Comparison of ENCODE assay signal across 9 cellular contexts in genomic region chr1:32539584-32540571, GRCh38. TPM values are rescaled to one million over a fixed set of nuclear protein-coding genes. Genes with fewer than 3 reads are reported as not detected.
DNase-seq lines count a peak whose midpoint lies in the region; ATAC-seq and TF ChIP-seq lines count a peak whose summit lies in the region.
"Had no signal": no experiment of that assay in that cellular context is flagged by ENCODE, and none has a peak within 500 bp of the region (broad histone marks: within the 10 kb centered on the region; RNA-seq: fewer than 3 reads in every experiment).

No MANE protein-coding gene starts in this region.

- H3K27me3 Mint-ChIP-seq in activated CD4-positive, alpha-beta T cell treated with anti-CD3 and anti-CD28 coated beads for 36 hours = peaks cover 63% of the 10 kb centered on the region
- peaks cover 45 to 56% (median 51%) of the 10 kb centered on the region in 3 donors for H3K27me3 Mint-ChIP-seq in naive B cell

- H3K27ac Mint-ChIP-seq in activated CD4-positive, alpha-beta T cell treated with anti-CD3 and anti-CD28 coated beads for 36 hours = no peak overlapping the region
- H3K27ac Mint-ChIP-seq in naive B cell = peak overlapping the region in 1 of 6 donors; percentile 67

- intact Hi-C loops in activated CD4-positive, alpha-beta T cell treated with anti-CD3 and anti-CD28 coated beads for 36 hours (cut with DNase I, micrococcal nuclease) = loop anchor here in 1 of 2 experiments (1.0 kb wide), 1 partner anchor 111 kb away; the partner anchor contains the start of gene RBBP4
- intact Hi-C loops in aorta (cut with DNase I) = no loop called here

- peaks cover 8% of the 10 kb centered on the region for H3K4me1 Mint-ChIP-seq in activated CD4-positive, alpha-beta T cell treated with anti-CD3 and anti-CD28 coated beads for 36 hours
- H3K4me1 Mint-ChIP-seq in naive B cell = peaks cover 19 to 32% (median 25%) of the 10 kb centered on the region in 3 donors

- peak; percentile 72 for ATAC-seq in activated CD4-positive, alpha-beta T cell treated with anti-CD3 and anti-CD28 coated beads for 36 hours
- peak; percentile 51 to 58 for ATAC-seq in naive B cell (ENCODE audit: low read depth in 2 of 2)
- peak; percentile 36 for ATAC-seq in aorta (ENCODE audit: low FRiP score)

- no peaks in the 10 kb centered on the region for H3K4me1 ChIP-seq in aorta (ENCODE audit: control insufficient read depth in 1 of 2, insufficient read depth in 2 of 2, low read length in 2 of 2)

- no peaks in the 10 kb centered on the region for H3K9me3 Mint-ChIP-seq in activated CD4-positive, alpha-beta T cell treated with anti-CD3 and anti-CD28 coated beads for 36 hours (ENCODE audit: low read depth)
- H3K9me3 Mint-ChIP-seq in naive B cell = peaks cover 0 to 2% (median 0%) of the 10 kb centered on the region in 7 donors

- POLR2A ChIA-PET in activated CD4-positive, alpha-beta T cell treated with anti-CD3 and anti-CD28 coated beads for 36 hours (lab: Charles Lee) = no interaction called here

- peak overlapping the region; percentile 75 to 89 for H3K27ac ChIP-seq in aorta (ENCODE audit: low read depth in 1 of 2, low read length in 2 of 2)
- H3K27ac ChIP-seq: neutrophil had no signal

- 4 to 6% methylated on average over 60 to 102 of the region's 102 CpGs for WGBS in aorta, 2 donors

- no peaks in the 10 kb centered on the region for H3K9me3 ChIP-seq in aorta (ENCODE audit: control insufficient read depth, low read length)
- H3K9me3 ChIP-seq: neutrophil had no signal

- H3K4me3 ChIP-seq in fibroblast of pulmonary artery (replicated peaks; ENCODE audit: low read depth, low read length) (peak overlapping the region; percentile 67), aorta (ENCODE audit: low read length in 2 of 2) (peak overlapping the region; percentile 92 to 99)

- H3K4me3 Mint-ChIP-seq in activated CD4-positive, alpha-beta T cell treated with anti-CD3 and anti-CD28 coated beads for 36 hours = peak overlapping the region; percentile 69
- peak overlapping the region; percentile 83 to 92 (median 86) for H3K4me3 Mint-ChIP-seq in naive B cell

- H3K36me3 Mint-ChIP-seq in activated CD4-positive, alpha-beta T cell treated with anti-CD3 and anti-CD28 coated beads for 36 hours (ENCODE audit: low read depth) = peaks cover 1% of the 10 kb centered on the region
- no peaks in the 10 kb centered on the region for H3K36me3 Mint-ChIP-seq in naive B cell

- no peak for TF ChIP-seq CTCF in fibroblast of pulmonary artery (IDR thresholded peaks at IDR 0.05; ENCODE audit: low read length, missing control alignments)

- CTCF ChIA-PET in activated CD4-positive, alpha-beta T cell treated with anti-CD3 and anti-CD28 coated beads for 36 hours (lab: Charles Lee) = interaction anchor here (0.6 kb wide), 2 partner anchors 269 to 847 kb away, joined by 4 to 5 read pairs; no protein-coding TSS in a partner anchor

- no peaks in the 10 kb centered on the region for H3K27me3 ChIP-seq in aorta (ENCODE audit: control insufficient read depth in 1 of 2, insufficient read depth in 2 of 2, low read length in 1 of 2)

- peak; percentile 39 for DNase-seq in activated CD4-positive, alpha-beta T cell treated with anti-CD3 and anti-CD28 coated beads for 36 hours
- DNase-seq in activated CD4-positive, alpha-beta T cell treated with anti-CD3 and anti-CD28 coated beads, Interleukin-2, amount 50 U/mL, for 4 hours = no peak
- DNase-seq in NCI-H1105 treated with DMSO at 0.1 percent for 48 hours (lab: John Stamatoyannopoulos, UW) = peak; percentile 46
- peak; percentile 17 for DNase-seq in activated T-cell treated with anti-CD3 and anti-CD28 coated beads, Interleukin-2, amount 50 U/mL, for 1 hour
- DNase-seq in fibroblast of pulmonary artery (ENCODE audit: low read depth) = peak; percentile 35
- DNase-seq in naive B cell = no peak
- DNase-seq in aorta = peak in 1 of 2 donors; percentile 82
- no peak for DNase-seq in AML-193 (lab: John Stamatoyannopoulos, UW)

- no peaks in the 10 kb centered on the region for H3K36me3 ChIP-seq in aorta (ENCODE audit: control insufficient read depth in 1 of 2, insufficient read depth in 2 of 2, low read length in 1 of 2)
- H3K36me3 ChIP-seq: neutrophil had no signal

RNA-seq across cellular contexts. Expression of gene ZBTB8A, which starts 0.7 kb away (rescaled TPM):
- total RNA-seq in activated CD4-positive, alpha-beta T cell treated with anti-CD3 and anti-CD28 coated beads for 36 hours = under 1 TPM; 0.30 to 0.35 TPM
- not detected for polyA plus RNA-seq in naive B cell (ENCODE audit: low read depth in 6 of 6)
- 10 to 100 TPM in 1 of 2 donors, 1 to 10 TPM in 1; 7.6 to 10.4 TPM for total RNA-seq in aorta
- 1 to 10 TPM; 1.9 to 3.0 TPM for polyA plus RNA-seq in aorta

Comparison
In these comparisons a context has a peak if more than half of its experiments do, and no peak if none do; other contexts are left out.
1. DNase-seq: peak in activated CD4-positive, alpha-beta T cell treated with anti-CD3 and anti-CD28 coated beads for 36 hours (single experiment), NCI-H1105 treated with DMSO at 0.1 percent for 48 hours (single experiment), activated T-cell treated with anti-CD3 and anti-CD28 coated beads, Interleukin-2, amount 50 U/mL, for 1 hour (single experiment) and fibroblast of pulmonary artery (single experiment); none in activated CD4-positive, alpha-beta T cell treated with anti-CD3 and anti-CD28 coated beads, Interleukin-2, amount 50 U/mL, for 4 hours (0 of 2), naive B cell (single experiment) and AML-193 (0 of 2).
2. RNA of gene ZBTB8A, which starts 0.7 kb away (total RNA-seq): 7.6 to 10.4 TPM in aorta; 0.30 to 0.35 TPM in activated CD4-positive, alpha-beta T cell treated with anti-CD3 and anti-CD28 coated beads for 36 hours; every median in the first group is over 4 times any median in the second.
3. Peak in every context shown above with its lines, with median percentiles within 50 percentile points of each other: ATAC-seq.